ENCODE assay signal across 30 cellular contexts in the genomic region with DNA sequence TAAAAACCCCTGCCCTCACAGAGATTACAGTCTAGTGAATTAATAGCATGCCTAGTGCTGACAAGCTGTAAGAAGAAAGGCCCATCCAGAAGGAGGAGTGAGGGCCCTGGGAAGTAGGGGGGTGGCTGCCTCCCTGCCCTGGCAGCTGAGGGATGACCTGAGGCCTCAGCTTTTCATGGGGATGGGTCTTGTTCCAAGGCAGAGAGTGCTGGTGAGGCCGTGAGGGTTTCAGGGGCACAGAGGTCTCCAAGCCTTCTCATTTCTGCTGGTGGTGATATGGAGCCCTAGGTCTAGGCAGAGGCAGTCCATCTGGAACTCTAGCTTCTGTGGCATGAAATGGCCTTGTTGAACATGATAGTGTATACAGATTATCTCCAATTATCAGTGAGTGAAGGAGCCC.
A peak's percentile ranks its signal among the peaks of the same experiment; 100 is the strongest.
DNase-seq lines count a peak whose midpoint lies in the region; TF ChIP-seq lines count a peak whose summit lies in the region.
"Had no signal": no experiment of that assay in that cellular context is flagged by ENCODE, and none has a peak within 500 bp of the region (broad histone marks: within the 10 kb centered on the region; RNA-seq: fewer than 3 reads in every experiment).

No MANE protein-coding gene starts in this region.

- H3K27ac ChIP-seq in esophagus squamous epithelium (peak overlapping the region; percentile 82 to 93 (median 84)), sigmoid colon (no peak overlapping the region)
- H3K27ac ChIP-seq: esophagus muscularis mucosa, heart left ventricle, testis had no signal

- H3K27me3 ChIP-seq in esophagus squamous epithelium (no peaks in the 10 kb centered on the region), sigmoid colon (no peaks in the 10 kb centered on the region)
- H3K27me3 ChIP-seq: esophagus muscularis mucosa, heart left ventricle, testis had no signal

- intact Hi-C loops in CD14-positive monocyte (cut with micrococcal nuclease) (no loop called here), esophagus squamous epithelium (cut with DNase I) (loop anchor here (5.0 to 10.0 kb wide), 2 partner anchors 109 to 134 kb away; no protein-coding TSS in a partner anchor), sigmoid colon (cut with DNase I) (no loop called here)

- TF ChIP-seq CTCF in CD14-positive monocyte (IDR thresholded peaks at IDR 0.05) (no peak), esophagus squamous epithelium (IDR thresholded peaks at IDR 0.05) (no peak), sigmoid colon (IDR thresholded peaks at IDR 0.05) (no peak)

- DNase-seq in CD14-positive monocyte (ENCODE audit: low spot score) (peak; percentile 18), esophagus squamous epithelium (lab: John Stamatoyannopoulos, UW) (no peak), sigmoid colon (peak; percentile 36), dedifferentiated amniotic fluid mesenchymal stem cell (ENCODE audit: extremely low spot score) (no peak), SKM-1 (lab: John Stamatoyannopoulos, UW; ENCODE audit: unreplicated experiment) (no peak)
- DNase-seq in stimulated activated naive CD4-positive, alpha-beta T cell (lab: John Stamatoyannopoulos, UW) = no peak
- DNase-seq: activated CD4-positive, alpha-beta T cell treated with anti-CD3 and anti-CD28 coated beads for 4 hours; activated gamma-delta T cell; activated T-cell treated with anti-CD3 and anti-CD28 coated beads for 4 hours; C1 segment of cervical spinal cord; central memory CD4-positive, alpha-beta T cell; COR-L47; cortex of kidney; foreskin melanocyte; H7; heart left ventricle; kidney; left ventricle myocardium superior; MM.1S; NCI-H1105 treated with DMSO at 0.1 percent for 48 hours; NCI-H1930; NCI-H526 treated with DMSO at 0.1 percent for 48 hours; occipital lobe; SHP77 treated with DMSO at 0.1 percent for 48 hours; testis had no signal

- peak overlapping the region in 2 of 7 donors; percentile 45 to 74 for H3K27ac Mint-ChIP-seq in CD14-positive monocyte
- H3K27ac Mint-ChIP-seq in IgD-negative memory B cell = peak overlapping the region in 2 of 3 donors; percentile 43 to 70
- H3K27ac Mint-ChIP-seq: stimulated activated naive CD8-positive, alpha-beta T cell treated with anti-CD3 and anti-CD28 coated beads, Interleukin-15, Interleukin-2, amounts not matched to agents 100 ng/mL and 50 ng/mL, for 24 hours had no signal

- H3K4me3 Mint-ChIP-seq in CD14-positive monocyte = no peak overlapping the region
- H3K4me3 Mint-ChIP-seq in IgD-negative memory B cell = no peak overlapping the region
- H3K4me3 Mint-ChIP-seq: mesothelial cell of epicardium; stimulated activated naive CD8-positive, alpha-beta T cell treated with anti-CD3 and anti-CD28 coated beads, Interleukin-15, Interleukin-2, amounts not matched to agents 100 ng/mL and 50 ng/mL, for 24 hours had no signal

- H3K9me3 Mint-ChIP-seq in CD14-positive monocyte (peaks cover 0 to 3% (median 0%) of the 10 kb centered on the region in 7 donors), IgD-negative memory B cell (peaks cover 0 to 2% (median 0%) of the 10 kb centered on the region in 3 donors)
- H3K9me3 Mint-ChIP-seq: stimulated activated naive CD8-positive, alpha-beta T cell treated with anti-CD3 and anti-CD28 coated beads, Interleukin-15, Interleukin-2, amounts not matched to agents 100 ng/mL and 50 ng/mL, for 24 hours had no signal

- peaks cover 56% of the 10 kb centered on the region for H3K4me1 Mint-ChIP-seq in CD14-positive monocyte
- H3K4me1 Mint-ChIP-seq in IgD-negative memory B cell = peaks cover 19 to 47% (median 31%) of the 10 kb centered on the region in 3 donors

- H3K9me3 ChIP-seq in esophagus squamous epithelium (no peaks in the 10 kb centered on the region), sigmoid colon (no peaks in the 10 kb centered on the region)
- H3K9me3 ChIP-seq: esophagus muscularis mucosa, heart left ventricle, testis had no signal

- H3K27me3 Mint-ChIP-seq in CD14-positive monocyte (ENCODE audit: low read depth in 3 of 3) (peaks cover 0 to 2% (median 0%) of the 10 kb centered on the region in 3 donors), IgD-negative memory B cell (no peaks in the 10 kb centered on the region)
- H3K27me3 Mint-ChIP-seq: stimulated activated naive CD8-positive, alpha-beta T cell treated with anti-CD3 and anti-CD28 coated beads, Interleukin-15, Interleukin-2, amounts not matched to agents 100 ng/mL and 50 ng/mL, for 24 hours had no signal

- TF ChIP-seq EP300 in sigmoid colon (IDR thresholded peaks at IDR 0.05) = no peak

- peaks cover 53 to 87% (median 68%) of the 10 kb centered on the region in 3 donors for H3K4me1 ChIP-seq in esophagus squamous epithelium
- peaks cover 0 to 29% (median 26%) of the 10 kb centered on the region in 4 donors for H3K4me1 ChIP-seq in sigmoid colon

- 83 to 100% methylated on average over 1 of the region's 1 CpG for WGBS in esophagus squamous epithelium, 2 donors
- 92 to 94% methylated on average over 1 of the region's 1 CpG for WGBS in sigmoid colon, 2 donors

- TF ChIP-seq POLR2A in esophagus squamous epithelium (IDR thresholded peaks at IDR 0.05) (no peak), sigmoid colon (IDR thresholded peaks at IDR 0.05) (no peak)

- H3K4me3 ChIP-seq in esophagus squamous epithelium = no peak overlapping the region
- no peak overlapping the region for H3K4me3 ChIP-seq in sigmoid colon
- H3K4me3 ChIP-seq: esophagus muscularis mucosa, heart left ventricle, smooth muscle cell, testis had no signal

- H3K36me3 ChIP-seq in esophagus squamous epithelium (no peaks in the 10 kb centered on the region), sigmoid colon (no peaks in the 10 kb centered on the region)
- H3K36me3 ChIP-seq: esophagus muscularis mucosa, heart left ventricle had no signal

- peaks cover 6 to 7% of the 10 kb centered on the region in 2 donors for H3K36me3 Mint-ChIP-seq in CD14-positive monocyte
- peaks cover 12% of the 10 kb centered on the region for H3K36me3 Mint-ChIP-seq in IgD-negative memory B cell

Comparison
In these comparisons a context has a peak if more than half of its experiments do, and no peak if none do; other contexts are left out.
1. DNase-seq: peak in CD14-positive monocyte (single experiment) and sigmoid colon (single experiment); none in esophagus squamous epithelium (single experiment), dedifferentiated amniotic fluid mesenchymal stem cell (single experiment), stimulated activated naive CD4-positive, alpha-beta T cell (0 of 6) and SKM-1 (single experiment).
2. H3K27ac ChIP-seq: peak in esophagus squamous epithelium (4 of 4); none in sigmoid colon (0 of 4).